ENCODE assay signal across 9 cellular contexts in the genomic region with DNA sequence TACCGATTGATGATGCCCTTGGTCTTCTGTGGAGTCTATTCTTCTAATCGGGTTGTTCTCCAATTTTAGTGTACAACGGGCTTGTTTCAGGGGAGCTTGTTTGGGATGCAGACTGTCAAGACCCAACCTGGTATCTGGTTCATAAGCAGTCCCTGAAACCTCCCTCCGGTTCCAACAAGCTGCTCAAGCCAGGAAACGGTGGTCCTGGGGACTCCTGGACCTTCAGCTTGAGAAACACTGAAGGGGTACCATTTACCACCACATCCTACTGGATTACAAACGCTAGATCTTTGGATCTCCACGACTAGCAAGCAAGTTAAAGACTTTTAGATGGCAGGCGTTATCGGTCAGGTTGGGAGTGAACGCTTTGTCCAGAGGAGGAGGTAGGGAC. TPM values are rescaled to one million over a fixed set of nuclear protein-coding genes. Genes with fewer than 3 reads are reported as not detected.
DNase-seq lines count a peak whose midpoint lies in the region; ATAC-seq and TF ChIP-seq lines count a peak whose summit lies in the region.
"Had no signal": no experiment of that assay in that cellular context is flagged by ENCODE, and none has a peak within 500 bp of the region (broad histone marks: within the 10 kb centered on the region; RNA-seq: fewer than 3 reads in every experiment).

No MANE protein-coding gene starts in this region.

- no peak for TF ChIP-seq CTCF in CD4-positive, alpha-beta T cell (IDR thresholded peaks at IDR 0.05)

- peaks cover 75% of the 10 kb centered on the region for H3K4me1 Mint-ChIP-seq in CD4-positive, alpha-beta T cell (ENCODE audit: low read depth)
- H3K4me1 Mint-ChIP-seq in dendritic cell treated with granulocyte-macrophage colony-stimulating factor and Interleukin-4, amounts not matched to agents 40 ng/mL and 50 ng/mL, for 4 days (ENCODE audit: low read depth): peaks cover 36% of the 10 kb centered on the region

- CTCF ChIA-PET in CD4-positive, alpha-beta T cell (lab: Charles Lee): interaction anchor here (0.8 to 3.8 kb wide), 42 partner anchors 10 to 200 kb away, joined by 3 to 56 read pairs (median 8); no protein-coding TSS in a partner anchor

- DNase-seq in CD4-positive, alpha-beta T cell: no peak
- DNase-seq in KBM-7: peak; percentile 16
- DNase-seq in foreskin melanocyte: no peak
- no peak for DNase-seq in NCI-H146 treated with DMSO at 0.1 percent for 48 hours (lab: John Stamatoyannopoulos, UW; ENCODE audit: unreplicated experiment)
- no peak for DNase-seq in NCI-H1048 (lab: John Stamatoyannopoulos, UW)
- DNase-seq in stimulated activated CD4-positive, alpha-beta T cell treated with anti-CD3 and anti-CD28 coated beads, Interleukin-4, amount 100 ng/mL, for 1 hour: no peak
- DNase-seq: WERI-Rb-1 had no signal

- no peaks in the 10 kb centered on the region for H3K27me3 ChIP-seq in CD4-positive, alpha-beta T cell (ENCODE audit: control insufficient read depth, insufficient read depth, low read length)
- H3K27me3 ChIP-seq in neuron (ENCODE audit: insufficient read depth, low read length): no peaks in the 10 kb centered on the region

- H3K9me3 ChIP-seq in CD4-positive, alpha-beta T cell (ENCODE audit: control insufficient read depth, low read length): no peaks in the 10 kb centered on the region
- H3K9me3 ChIP-seq in neuron (ENCODE audit: low read length): no peaks in the 10 kb centered on the region

- peak overlapping the region; percentile 95 for H3K27ac Mint-ChIP-seq in CD4-positive, alpha-beta T cell
- H3K27ac Mint-ChIP-seq in dendritic cell treated with granulocyte-macrophage colony-stimulating factor and Interleukin-4, amounts not matched to agents 40 ng/mL and 50 ng/mL, for 4 days: peak overlapping the region; percentile 80

- no peaks in the 10 kb centered on the region for H3K27me3 Mint-ChIP-seq in CD4-positive, alpha-beta T cell
- peaks cover 22% of the 10 kb centered on the region for H3K27me3 Mint-ChIP-seq in dendritic cell treated with granulocyte-macrophage colony-stimulating factor and Interleukin-4, amounts not matched to agents 40 ng/mL and 50 ng/mL, for 4 days

- POLR2A ChIA-PET in CD4-positive, alpha-beta T cell (lab: Charles Lee): interaction anchor here (1.0 to 3.9 kb wide), 26 partner anchors 8 to 223 kb away, joined by 3 to 34 read pairs (median 8); no protein-coding TSS in a partner anchor

- H3K36me3 ChIP-seq in neuron (ENCODE audit: insufficient read depth, low read length): no peaks in the 10 kb centered on the region
- H3K36me3 ChIP-seq: WERI-Rb-1 had no signal

- peak overlapping the region; percentile 98 for H3K4me3 Mint-ChIP-seq in CD4-positive, alpha-beta T cell
- no peak overlapping the region for H3K4me3 Mint-ChIP-seq in dendritic cell treated with granulocyte-macrophage colony-stimulating factor and Interleukin-4, amounts not matched to agents 40 ng/mL and 50 ng/mL, for 4 days

- H3K4me1 ChIP-seq in neuron (ENCODE audit: insufficient read depth, low read length): peaks cover 21% of the 10 kb centered on the region

- H2AFZ ChIP-seq in neuron (ENCODE audit: low read depth, low read length): no peak overlapping the region

- intact Hi-C loops in CD4-positive, alpha-beta T cell (cut with DNase I, micrococcal nuclease): loop anchor here (1.0 to 10.0 kb wide), 11 partner anchors 8 to 795 kb away; a partner anchor contains a TSS
- intact Hi-C loops in dendritic cell treated with granulocyte-macrophage colony-stimulating factor and Interleukin-4, amounts not matched to agents 40 ng/mL and 50 ng/mL, for 4 days (cut with micrococcal nuclease): loop anchor here (5.0 to 10.0 kb wide), 2 partner anchors 53 to 80 kb away; no protein-coding TSS in a partner anchor

- peak overlapping the region; percentile 82 for H3K27ac ChIP-seq in CD4-positive, alpha-beta T cell (ENCODE audit: low read depth, low read length)
- H3K27ac ChIP-seq: WERI-Rb-1 had no signal

- peaks cover 26% of the 10 kb centered on the region for H3K36me3 Mint-ChIP-seq in CD4-positive, alpha-beta T cell (ENCODE audit: low read depth)
- no peaks in the 10 kb centered on the region for H3K36me3 Mint-ChIP-seq in dendritic cell treated with granulocyte-macrophage colony-stimulating factor and Interleukin-4, amounts not matched to agents 40 ng/mL and 50 ng/mL, for 4 days (ENCODE audit: low read depth)

- no peak for ATAC-seq in CD4-positive, alpha-beta T cell (ENCODE audit: poor library complexity)

- in situ Hi-C loops in KBM-7 (cut with MboI; ENCODE audit: low pct_unique_long_range_greater_than_20kb, low sequenced_read_pairs): loop anchor here (25.0 kb wide), 1 partner anchor 180 kb away; no protein-coding TSS in a partner anchor

- peak overlapping the region; percentile 85 for H3K4me3 ChIP-seq in neuron (ENCODE audit: low read length)

- H3K9me3 Mint-ChIP-seq in CD4-positive, alpha-beta T cell: no peaks in the 10 kb centered on the region
- no peaks in the 10 kb centered on the region for H3K9me3 Mint-ChIP-seq in dendritic cell treated with granulocyte-macrophage colony-stimulating factor and Interleukin-4, amounts not matched to agents 40 ng/mL and 50 ng/mL, for 4 days

RNA-seq across cellular contexts. Expression of a gene that starts 2.0 kb away (rescaled TPM):
- 10 to 100 TPM; 40.1 to 40.3 TPM for total RNA-seq in CD4-positive, alpha-beta T cell

RNA-seq across cellular contexts. Expression of a gene that starts 49.5 kb away (rescaled TPM):
- 10 to 100 TPM; 21.1 to 23.5 TPM for total RNA-seq in CD4-positive, alpha-beta T cell
